1 cellular context compared by ENCODE assay signal in the genomic region with DNA sequence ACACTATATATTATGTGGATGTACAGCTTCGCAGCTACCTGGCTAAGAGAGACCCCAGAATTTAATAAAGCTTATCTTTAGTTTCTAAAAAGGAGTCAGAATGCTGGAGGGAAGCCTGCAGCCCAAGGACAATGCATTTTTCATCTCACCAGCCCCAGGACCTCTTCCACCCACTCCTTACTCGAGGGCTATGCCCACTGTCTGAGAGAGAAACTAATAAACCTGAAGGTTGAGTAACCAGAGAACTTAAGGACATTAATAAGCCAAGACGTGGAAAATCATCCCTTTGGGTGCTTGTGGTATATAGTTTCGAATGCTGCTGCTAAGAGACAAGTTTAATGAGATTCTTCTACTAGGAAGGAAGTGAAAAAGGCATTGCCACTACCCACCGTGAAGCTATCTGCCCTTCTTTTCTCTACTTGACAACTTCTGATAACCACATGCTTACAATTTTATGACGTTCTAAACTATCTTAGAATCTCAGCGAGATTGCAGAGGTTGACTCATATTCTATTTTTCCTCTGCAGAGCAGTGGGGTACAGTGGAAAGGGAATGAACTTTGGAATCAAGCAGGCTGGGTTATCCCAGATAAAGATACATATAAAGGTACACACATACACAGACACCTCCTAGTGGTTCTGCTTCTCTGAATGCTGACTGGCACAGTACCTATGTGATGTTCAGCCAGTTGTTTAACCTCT.
TF ChIP-seq lines count a peak whose summit lies in the region.

No MANE protein-coding gene starts in this region.

TF ChIP-seq in HepG2, 621 proteins besides CTCF, POLR2A, EP300 and RAD21 (continued from another document):
- TF ChIP-seq, protein P1, sequence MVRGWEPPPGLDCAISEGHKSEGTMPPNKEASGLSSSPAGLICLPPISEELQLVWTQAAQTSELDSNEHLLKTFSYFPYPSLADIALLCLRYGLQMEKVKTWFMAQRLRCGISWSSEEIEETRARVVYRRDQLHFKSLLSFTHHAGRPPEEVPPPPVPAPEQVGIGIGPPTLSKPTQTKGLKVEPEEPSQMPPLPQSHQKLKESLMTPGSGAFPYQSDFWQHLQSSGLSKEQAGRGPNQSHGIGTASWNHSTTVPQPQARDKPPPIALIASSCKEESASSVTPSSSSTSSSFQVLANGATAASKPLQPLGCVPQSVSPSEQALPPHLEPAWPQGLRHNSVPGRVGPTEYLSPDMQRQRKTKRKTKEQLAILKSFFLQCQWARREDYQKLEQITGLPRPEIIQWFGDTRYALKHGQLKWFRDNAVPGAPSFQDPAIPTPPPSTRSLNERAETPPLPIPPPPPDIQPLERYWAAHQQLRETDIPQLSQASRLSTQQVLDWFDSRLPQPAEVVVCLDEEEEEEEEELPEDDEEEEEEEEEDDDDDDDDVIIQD (CRISPR knock-in tag; IDR thresholded peaks at IDR 0.05; ENCODE audit: low read depth): peak; percentile 25; the same call in 1 of the 2 replicates
